In the genomic region with DNA sequence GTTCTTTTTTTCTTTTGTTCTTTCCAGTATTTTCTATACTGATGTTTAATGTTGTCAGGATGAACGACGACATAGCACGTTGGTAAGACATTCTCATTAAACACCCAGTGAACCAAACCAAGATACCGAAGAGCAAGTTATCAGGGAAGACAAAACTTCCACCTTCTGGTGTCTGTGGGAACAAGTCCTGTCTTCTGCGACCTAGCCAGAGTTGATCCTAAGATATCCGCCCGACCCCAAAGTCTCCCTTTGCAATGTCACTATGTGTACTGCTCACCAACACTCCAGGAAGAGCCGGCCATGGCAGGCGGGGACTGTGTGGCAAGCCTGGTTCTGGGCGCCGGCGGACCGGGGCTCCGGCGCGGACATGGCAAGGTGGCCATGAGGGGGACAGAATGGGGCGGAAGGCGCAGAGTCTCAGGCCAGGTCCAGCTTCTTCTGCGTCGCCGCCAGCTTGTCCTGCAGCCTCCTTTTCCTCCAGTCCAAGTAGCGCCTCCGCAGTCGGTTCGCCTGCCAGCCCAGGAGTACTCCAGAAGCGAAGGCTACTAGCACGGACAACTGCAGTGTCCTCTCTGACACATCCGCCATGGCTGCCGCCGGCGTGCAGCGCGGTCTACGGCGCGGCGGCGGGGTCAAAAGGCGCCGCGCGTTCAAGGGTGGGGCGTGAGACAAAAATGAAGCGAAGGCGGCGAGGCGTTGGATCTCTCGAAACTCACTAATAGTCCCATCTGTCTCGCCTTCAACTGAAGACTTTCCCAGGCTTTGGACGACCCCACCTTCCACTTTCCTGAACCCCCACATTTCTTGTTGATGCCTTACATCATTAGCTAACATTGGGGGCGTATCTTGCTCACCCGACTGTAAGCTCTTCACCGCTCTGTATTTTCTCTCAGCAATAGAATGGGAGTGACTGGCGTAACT, we compare ENCODE assay signal across 1 cellular context.
A peak's percentile ranks its signal among the peaks of the same experiment; 100 is the strongest.
TF ChIP-seq lines count a peak whose summit lies in the region.

A gene with protein sequence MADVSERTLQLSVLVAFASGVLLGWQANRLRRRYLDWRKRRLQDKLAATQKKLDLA (minus strand): TSS at position 610 of the 921 bp plus-strand sequence. CDS start 22 bp downstream, at position 588.

TF ChIP-seq in HepG2, 621 proteins besides CTCF, POLR2A, EP300 and RAD21 (continued from another document and continues in another):
- TF ChIP-seq STAT5B (CRISPR knock-in tag; IDR thresholded peaks at IDR 0.05) (no peak), HIC2 (CRISPR knock-in tag; IDR thresholded peaks at IDR 0.05; ENCODE audit: low read depth) (no peak), CAMTA2 (CRISPR knock-in tag; IDR thresholded peaks at IDR 0.05; ENCODE audit: borderline replicate concordance) (peak; percentile 79; the same call in 1 of the 2 replicates), MIER3 (CRISPR knock-in tag; IDR thresholded peaks at IDR 0.05; ENCODE audit: borderline replicate concordance) (peak; percentile 49; the same call in 1 of the 2 replicates), RFX5 (IDR thresholded peaks at IDR 0.05; ENCODE audit: low read depth, low read length) (no peak), ARNT2 (CRISPR knock-in tag; IDR thresholded peaks at IDR 0.05; ENCODE audit: low read depth) (peak; percentile 90), NFE2L1 (CRISPR knock-in tag; IDR thresholded peaks at IDR 0.05; ENCODE audit: borderline replicate concordance) (no peak; the same call in 1 of the 2 replicates), ZFY (CRISPR knock-in tag; IDR thresholded peaks at IDR 0.05) (peak; percentile 71; the same call in 1 of the 2 replicates), IKZF4 (CRISPR knock-in tag; IDR thresholded peaks at IDR 0.05; ENCODE audit: borderline replicate concordance, low read depth, not compliant biosample characterization) (peak; percentile 81), GMEB1 (CRISPR knock-in tag; IDR thresholded peaks at IDR 0.05; ENCODE audit: borderline replicate concordance) (peak; percentile 92), ZC3H13 (CRISPR knock-in tag; IDR thresholded peaks at IDR 0.05) (no peak), ZNF614 (CRISPR knock-in tag; IDR thresholded peaks at IDR 0.05; ENCODE audit: borderline replicate concordance) (peak; percentile 86), KLF12 (CRISPR knock-in tag; IDR thresholded peaks at IDR 0.05; ENCODE audit: borderline replicate concordance) (no peak), ISX (CRISPR knock-in tag; conservative IDR thresholded peaks at IDR 0.05) (peak; percentile 69; the same call in 1 of the 2 replicates), CBX1 (IDR thresholded peaks at IDR 0.05; ENCODE audit: low read depth) (peak; percentile 85), ZNF24 (IDR thresholded peaks at IDR 0.05) (no peak), FLYWCH1 (CRISPR knock-in tag; IDR thresholded peaks at IDR 0.05) (no peak), ZBTB46 (CRISPR knock-in tag; IDR thresholded peaks at IDR 0.05; ENCODE audit: borderline replicate concordance) (no peak), KLF6 (CRISPR knock-in tag; IDR thresholded peaks at IDR 0.05) (0 out of 2 replicates have a peak, but pooled peaks have one; percentile 59), ZNF33B (CRISPR knock-in tag; IDR thresholded peaks at IDR 0.05) (peak; percentile 89), BORCS8-MEF2B (CRISPR knock-in tag; IDR thresholded peaks at IDR 0.05) (peak; percentile 90), TARDBP (CRISPR knock-in tag; IDR thresholded peaks at IDR 0.05) (peak; percentile 72; the same call in 1 of the 2 replicates), TOPORS (CRISPR knock-in tag; IDR thresholded peaks at IDR 0.05) (peak; percentile 43; the same call in 1 of the 2 replicates), EED (CRISPR knock-in tag; IDR thresholded peaks at IDR 0.05) (0 out of 2 replicates have a peak, but pooled peaks have one; percentile 59), ZSCAN21 (CRISPR knock-in tag; IDR thresholded peaks at IDR 0.05; ENCODE audit: borderline replicate concordance) (peak; percentile 88), PHF5A (CRISPR knock-in tag; IDR thresholded peaks at IDR 0.05; ENCODE audit: low read depth, unreplicated experiment) (no peak), FOSL2 (CRISPR knock-in tag; IDR thresholded peaks at IDR 0.05) (peak; percentile 60), KMT2A (CRISPR knock-in tag; IDR thresholded peaks at IDR 0.05) (peak; percentile 93), HMGXB4 (CRISPR knock-in tag; IDR thresholded peaks at IDR 0.05; ENCODE audit: borderline replicate concordance in 1 of 2, low read depth in 1 of 2) (peak; percentile 85 to 87; a peak in 3 of 4 replicates), HNRNPH1 (optimal IDR thresholded peaks at IDR 0.05; ENCODE audit: low read depth, low read length) (no peak), ARNT (IDR thresholded peaks at IDR 0.05) (no peak), ZFP62 (CRISPR knock-in tag; IDR thresholded peaks at IDR 0.05) (no peak), ZNF75D (CRISPR knock-in tag; IDR thresholded peaks at IDR 0.05; ENCODE audit: borderline replicate concordance) (no peak), PAX8 (CRISPR knock-in tag; IDR thresholded peaks at IDR 0.05; ENCODE audit: borderline replicate concordance) (no peak), ZNF317 (CRISPR knock-in tag; IDR thresholded peaks at IDR 0.05) (peak; percentile 79), ZNF276 (CRISPR knock-in tag; IDR thresholded peaks at IDR 0.05; ENCODE audit: low read depth) (no peak), ZNF781 (CRISPR knock-in tag; IDR thresholded peaks at IDR 0.05; ENCODE audit: borderline replicate concordance, not compliant biosample characterization) (peak; percentile 91), AHR (CRISPR knock-in tag; IDR thresholded peaks at IDR 0.05) (peak; percentile 86; the same call in 1 of the 2 replicates), CREM (IDR thresholded peaks at IDR 0.05) (no peak), CREM (CRISPR knock-in tag; IDR thresholded peaks at IDR 0.05) (no peak), ZNF790 (CRISPR knock-in tag; IDR thresholded peaks at IDR 0.05; ENCODE audit: borderline replicate concordance) (no peak), BRD4 (CRISPR knock-in tag; IDR thresholded peaks at IDR 0.05) (peak; percentile 86), ZNF451 (CRISPR knock-in tag; IDR thresholded peaks at IDR 0.05) (no peak), ELF3 (CRISPR knock-in tag; IDR thresholded peaks at IDR 0.05) (peak; percentile 53; the same call in 1 of the 2 replicates), ETV5 (CRISPR knock-in tag; IDR thresholded peaks at IDR 0.05; ENCODE audit: borderline replicate concordance) (peak; percentile 48; the same call in 1 of the 2 replicates), THAP11 (CRISPR knock-in tag; IDR thresholded peaks at IDR 0.05) (peak; percentile 88), ZNF816 (CRISPR knock-in tag; IDR thresholded peaks at IDR 0.05; ENCODE audit: borderline replicate concordance) (peak; percentile 77; the same call in 1 of the 2 replicates)
- TF ChIP-seq, protein P1, sequence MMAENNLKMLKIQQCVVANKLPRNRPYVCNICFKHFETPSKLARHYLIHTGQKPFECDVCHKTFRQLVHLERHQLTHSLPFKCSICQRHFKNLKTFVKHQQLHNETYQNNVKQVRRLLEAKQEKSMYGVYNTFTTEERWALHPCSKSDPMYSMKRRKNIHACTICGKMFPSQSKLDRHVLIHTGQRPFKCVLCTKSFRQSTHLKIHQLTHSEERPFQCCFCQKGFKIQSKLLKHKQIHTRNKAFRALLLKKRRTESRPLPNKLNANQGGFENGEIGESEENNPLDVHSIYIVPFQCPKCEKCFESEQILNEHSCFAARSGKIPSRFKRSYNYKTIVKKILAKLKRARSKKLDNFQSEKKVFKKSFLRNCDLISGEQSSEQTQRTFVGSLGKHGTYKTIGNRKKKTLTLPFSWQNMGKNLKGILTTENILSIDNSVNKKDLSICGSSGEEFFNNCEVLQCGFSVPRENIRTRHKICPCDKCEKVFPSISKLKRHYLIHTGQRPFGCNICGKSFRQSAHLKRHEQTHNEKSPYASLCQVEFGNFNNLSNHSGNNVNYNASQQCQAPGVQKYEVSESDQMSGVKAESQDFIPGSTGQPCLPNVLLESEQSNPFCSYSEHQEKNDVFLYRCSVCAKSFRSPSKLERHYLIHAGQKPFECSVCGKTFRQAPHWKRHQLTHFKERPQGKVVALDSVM (CRISPR knock-in tag; IDR thresholded peaks at IDR 0.05) = no peak
- TF ChIP-seq, protein P2, sequence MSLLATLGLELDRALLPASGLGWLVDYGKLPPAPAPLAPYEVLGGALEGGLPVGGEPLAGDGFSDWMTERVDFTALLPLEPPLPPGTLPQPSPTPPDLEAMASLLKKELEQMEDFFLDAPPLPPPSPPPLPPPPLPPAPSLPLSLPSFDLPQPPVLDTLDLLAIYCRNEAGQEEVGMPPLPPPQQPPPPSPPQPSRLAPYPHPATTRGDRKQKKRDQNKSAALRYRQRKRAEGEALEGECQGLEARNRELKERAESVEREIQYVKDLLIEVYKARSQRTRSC (CRISPR knock-in tag; IDR thresholded peaks at IDR 0.05; ENCODE audit: low read depth) = no peak
- TF ChIP-seq, protein P3, sequence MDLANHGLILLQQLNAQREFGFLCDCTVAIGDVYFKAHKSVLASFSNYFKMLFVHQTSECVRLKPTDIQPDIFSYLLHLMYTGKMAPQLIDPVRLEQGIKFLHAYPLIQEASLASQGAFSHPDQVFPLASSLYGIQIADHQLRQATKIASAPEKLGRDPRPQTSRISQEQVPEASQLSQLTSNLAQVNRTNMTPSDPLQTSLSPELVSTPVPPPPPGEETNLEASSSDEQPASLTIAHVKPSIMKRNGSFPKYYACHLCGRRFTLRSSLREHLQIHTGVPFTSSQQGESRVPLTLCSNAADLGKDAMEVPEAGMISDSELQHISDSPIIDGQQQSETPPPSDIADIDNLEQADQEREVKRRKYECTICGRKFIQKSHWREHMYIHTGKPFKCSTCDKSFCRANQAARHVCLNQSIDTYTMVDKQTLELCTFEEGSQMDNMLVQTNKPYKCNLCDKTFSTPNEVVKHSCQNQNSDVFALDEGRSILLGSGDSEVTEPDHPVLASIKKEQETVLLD (CRISPR knock-in tag; IDR thresholded peaks at IDR 0.05; ENCODE audit: low read depth) = no peak
